10 cellular contexts compared by ENCODE assay signal in the genomic region with DNA sequence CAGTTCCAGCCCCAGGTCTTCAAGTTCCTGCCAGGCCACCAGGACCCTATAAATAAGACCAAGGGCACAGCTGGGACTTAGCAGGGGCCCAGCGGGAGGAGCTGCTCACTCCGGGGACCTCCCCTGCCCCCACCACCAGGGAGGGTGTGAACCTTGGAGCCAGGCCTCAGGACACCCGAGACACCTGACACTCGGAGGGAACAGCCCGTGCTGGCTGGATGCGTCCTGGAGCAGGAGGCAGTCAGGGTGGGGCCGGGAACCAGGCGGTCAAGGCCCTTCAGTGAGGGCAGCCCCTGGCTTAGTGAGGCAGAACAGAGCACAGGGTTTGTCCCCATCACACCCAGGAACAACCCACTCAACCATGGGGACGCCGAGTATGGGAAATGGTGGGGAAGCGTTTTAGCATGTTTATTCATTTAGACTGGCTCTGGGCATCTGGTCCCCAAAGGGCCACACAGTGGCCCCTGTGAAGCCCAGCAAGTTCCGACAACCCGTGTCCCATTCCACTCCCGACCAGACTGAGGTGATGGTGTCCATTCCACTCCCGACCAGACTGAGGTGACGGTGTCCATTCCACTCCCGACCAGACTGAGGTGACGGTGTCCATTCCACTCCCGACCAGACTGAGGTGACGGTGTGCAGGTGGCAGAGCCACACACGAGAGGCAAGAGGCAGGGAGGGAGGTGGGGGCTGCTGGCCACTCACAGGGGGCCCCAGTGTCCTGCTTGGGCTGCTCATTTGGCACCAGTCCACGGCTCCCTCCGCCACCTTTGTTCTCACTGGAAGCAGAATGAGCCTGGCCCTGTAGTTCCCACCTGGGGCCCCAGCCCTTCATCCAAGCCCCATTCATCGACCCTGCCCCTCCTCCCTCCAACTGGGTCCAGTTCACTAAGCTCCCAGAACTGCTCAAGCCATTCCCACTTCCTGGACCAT. TPM values are rescaled to one million over a fixed set of nuclear protein-coding genes. Genes with fewer than 3 reads are reported as not detected.
DNase-seq lines count a peak whose midpoint lies in the region; ATAC-seq and TF ChIP-seq lines count a peak whose summit lies in the region.
"Had no signal": no experiment of that assay in that cellular context is flagged by ENCODE, and none has a peak within 500 bp of the region (broad histone marks: within the 10 kb centered on the region; RNA-seq: fewer than 3 reads in every experiment).

No MANE protein-coding gene starts in this region.

- ATAC-seq in upper lobe of left lung (ENCODE audit: low FRiP score in 2 of 2) = no peak

- H3K27ac ChIP-seq in coronary artery = peak overlapping the region; percentile 91 to 95
- H3K27ac ChIP-seq in upper lobe of left lung = peak overlapping the region; percentile 84 to 100 (median 90)

- TF ChIP-seq CTCF in coronary artery (IDR thresholded peaks at IDR 0.05) (no peak), upper lobe of left lung (IDR thresholded peaks at IDR 0.05) (peak in 1 of 6 experiments; percentile 5)

- peak in 1 of 4 donors; percentile 27 for TF ChIP-seq POLR2A in upper lobe of left lung (IDR thresholded peaks at IDR 0.05)

- peak in 1 of 4 donors; percentile 57 for TF ChIP-seq EP300 in upper lobe of left lung (IDR thresholded peaks at IDR 0.05)

- H3K4me1 ChIP-seq in upper lobe of left lung = peaks cover 60 to 65% (median 62%) of the 10 kb centered on the region in 4 donors

- H3K9me3 ChIP-seq in upper lobe of left lung = no peaks in the 10 kb centered on the region

- H3K4me3 ChIP-seq in coronary artery (peak overlapping the region; percentile 67), upper lobe of left lung (no peak overlapping the region)

- no peaks in the 10 kb centered on the region for H3K27me3 ChIP-seq in upper lobe of left lung

- WGBS in upper lobe of left lung, 2 donors = 61 to 68% methylated on average over 9 to 24 of the region's 24 CpGs

- peak; percentile 69 for DNase-seq in activated CD8-positive, alpha-beta memory T cell treated with anti-CD3 and anti-CD28 coated beads for 24 hours
- no peak for DNase-seq in activated CD8-positive, alpha-beta memory T cell treated with anti-CD3 and anti-CD28 coated beads, Interleukin-2, amount 50 U/mL, for 4 hours
- DNase-seq in coronary artery (ENCODE audit: low spot score) = no peak
- DNase-seq in myocyte (ENCODE audit: low read depth) = peak; percentile 97
- DNase-seq in upper lobe of left lung = peak; percentile 65 to 88
- no peak for DNase-seq in germinal center (ENCODE audit: low spot score)
- no peak for DNase-seq in pons (ENCODE audit: low spot score)
- DNase-seq in NCI-H2107 treated with DMSO at 0.1 percent for 48 hours (lab: John Stamatoyannopoulos, UW; ENCODE audit: unreplicated experiment) = no peak
- DNase-seq: activated CD4-positive, alpha-beta T cell treated with anti-CD3 and anti-CD28 coated beads, Interleukin-2, amount 50 U/mL, for 48 hours; cerebellar nuclear complex had no signal

- peaks cover 0 to 16% (median 7%) of the 10 kb centered on the region in 4 donors for H3K36me3 ChIP-seq in upper lobe of left lung

RNA-seq across cellular contexts. Expression of gene MIDN, which starts 2.2 kb away (rescaled TPM):
- 17.2 and 30.6 TPM in 2 replicates for total RNA-seq in myocyte
- polyA plus RNA-seq in myocyte (2012) = 31.9 TPM
- total RNA-seq in upper lobe of left lung = 100 to 1,000 TPM in 2 of 6 donors, 10 to 100 TPM in 4; 33.5 to 176 (median 75.9) TPM

RNA-seq across cellular contexts. Expression of gene ATP5F1D, which starts 4.6 kb away (rescaled TPM):
- total RNA-seq in myocyte = 46.5 and 61.9 TPM in 2 replicates
- polyA plus RNA-seq in myocyte (2012) = 193 TPM
- total RNA-seq in upper lobe of left lung = 100 to 1,000 TPM in 3 of 6 donors, 10 to 100 TPM in 3; 56.0 to 187 (median 113) TPM

RNA-seq across cellular contexts. Expression of gene CBARP, which starts 8.3 kb away (rescaled TPM):
- total RNA-seq in myocyte = 4.0 and 4.8 TPM in 2 replicates
- 3.2 TPM for polyA plus RNA-seq in myocyte (2012)
- total RNA-seq in upper lobe of left lung = 1 to 10 TPM in 3 of 6 donors, under 1 TPM in 1, not detected in 2; 0.30 to 1.8 (median 1.0) TPM

RNA-seq across cellular contexts. Expression of gene CIRBP, which starts 23.0 kb away (rescaled TPM):
- total RNA-seq in myocyte (441 and 497 TPM in 2 replicates), upper lobe of left lung (1,000 to 10,000 TPM in 1 of 6 donors, 100 to 1,000 TPM in 5; 326 to 1,348 (median 441) TPM)
- polyA plus RNA-seq in myocyte (2012) = 414 TPM

RNA-seq across cellular contexts. Expression of gene FAM174C, which starts 29.2 kb away (rescaled TPM):
- 33.8 and 55.3 TPM in 2 replicates for total RNA-seq in myocyte
- 66.6 TPM for polyA plus RNA-seq in myocyte (2012)
- total RNA-seq in upper lobe of left lung = 10 to 100 TPM; 43.0 to 85.3 (median 59.6) TPM

Comparison
In these comparisons a context has a peak if more than half of its experiments do, and no peak if none do; other contexts are left out.
1. DNase-seq: peak in activated CD8-positive, alpha-beta memory T cell treated with anti-CD3 and anti-CD28 coated beads for 24 hours (single experiment), myocyte (single experiment) and upper lobe of left lung (2 of 2); none in activated CD8-positive, alpha-beta memory T cell treated with anti-CD3 and anti-CD28 coated beads, Interleukin-2, amount 50 U/mL, for 4 hours (single experiment), coronary artery (single experiment), germinal center (single experiment), pons (single experiment) and NCI-H2107 treated with DMSO at 0.1 percent for 48 hours (single experiment).